Comparison of ENCODE assay signal across 16 cellular contexts in genomic region chr14:62689741-62690140, GRCh38.
DNase-seq lines count a peak whose midpoint lies in the region; ATAC-seq and TF ChIP-seq lines count a peak whose summit lies in the region.
"Had no signal": no experiment of that assay in that cellular context is flagged by ENCODE, and none has a peak within 500 bp of the region (broad histone marks: within the 10 kb centered on the region; RNA-seq: fewer than 3 reads in every experiment).

No MANE protein-coding gene starts in this region.

- H3K4me3 ChIP-seq in endodermal cell (ENCODE audit: low read length) (peak overlapping the region; percentile 53), MG63 (no peak overlapping the region)
- H3K4me3 ChIP-seq: HAP-1, PC-9, SK-N-MC had no signal

- H3K4me3 Mint-ChIP-seq in endodermal cell = no peak overlapping the region
- H3K4me3 Mint-ChIP-seq in CD4-positive, alpha-beta T cell = no peak overlapping the region
- H3K4me3 Mint-ChIP-seq: B cell; CD4-positive, alpha-beta memory T cell had no signal

- H3K27me3 Mint-ChIP-seq in endodermal cell (ENCODE audit: insufficient read depth) = no peaks in the 10 kb centered on the region
- H3K27me3 Mint-ChIP-seq in CD4-positive, alpha-beta T cell = no peaks in the 10 kb centered on the region
- H3K27me3 Mint-ChIP-seq: B cell; CD4-positive, alpha-beta memory T cell had no signal

- peaks cover 8% of the 10 kb centered on the region for H3K4me1 ChIP-seq in endodermal cell (ENCODE audit: control insufficient read depth, insufficient read depth, low read length)

- H3K27ac Mint-ChIP-seq in endodermal cell = no peak overlapping the region
- H3K27ac Mint-ChIP-seq in CD4-positive, alpha-beta T cell = no peak overlapping the region
- H3K27ac Mint-ChIP-seq: B cell; CD4-positive, alpha-beta memory T cell had no signal

- H3K9me3 ChIP-seq in endodermal cell (ENCODE audit: control insufficient read depth, low read length) (peaks cover 27% of the 10 kb centered on the region), MG63 (no peaks in the 10 kb centered on the region)
- H3K9me3 ChIP-seq in CD4-positive, alpha-beta T cell (ENCODE audit: control insufficient read depth, low read length) = peaks cover 3% of the 10 kb centered on the region
- H3K9me3 ChIP-seq: HAP-1 had no signal

- H3K36me3 ChIP-seq in endodermal cell (ENCODE audit: control insufficient read depth, insufficient read depth, low read length) (no peaks in the 10 kb centered on the region), MG63 (no peaks in the 10 kb centered on the region)
- H3K36me3 ChIP-seq: HAP-1 had no signal

- no peak overlapping the region for H3K27ac ChIP-seq in endodermal cell (ENCODE audit: low read depth, low read length)
- no peak overlapping the region for H3K27ac ChIP-seq in CD4-positive, alpha-beta T cell (ENCODE audit: low read depth, low read length)
- H3K27ac ChIP-seq: PC-9, SK-N-MC had no signal

- DNase-seq in COLO668 (lab: John Stamatoyannopoulos, UW; ENCODE audit: unreplicated experiment) (peak; percentile 17), DMS53 treated with DMSO at 0.1 percent for 48 hours (lab: John Stamatoyannopoulos, UW; ENCODE audit: unreplicated experiment) (peak; percentile 67), NCI-H69 (lab: John Stamatoyannopoulos, UW) (peak; percentile 61), endodermal cell (no peak), MG63 (no peak)
- no peak for DNase-seq in CD4-positive, alpha-beta T cell
- DNase-seq: ACHN; CD4-positive, alpha-beta memory T cell; NCI-H1092 treated with DMSO at 0.1 percent for 48 hours; NCI-H187; NCI-H510A; PC-9 had no signal

- 74% methylated on average over 1 of the region's 1 CpG; no CpG with 5 or more reads in 1 of the 2 experiments for WGBS in endodermal cell (ENCODE audit: insufficient coverage in 1 of 2, insufficient read length in 1 of 2), 2 experiments

- TF ChIP-seq CTCF in endodermal cell (conservative IDR thresholded peaks at IDR 0.05) = no peak
- no peak for TF ChIP-seq CTCF in CD4-positive, alpha-beta T cell (IDR thresholded peaks at IDR 0.05)

- CTCF ChIA-PET in CD4-positive, alpha-beta T cell (lab: Charles Lee) = no interaction called here

- POLR2A ChIA-PET in CD4-positive, alpha-beta T cell (lab: Charles Lee) = no interaction called here

- peaks cover 17% of the 10 kb centered on the region for H3K36me3 Mint-ChIP-seq in endodermal cell (ENCODE audit: low read depth)
- no peaks in the 10 kb centered on the region for H3K36me3 Mint-ChIP-seq in CD4-positive, alpha-beta T cell (ENCODE audit: low read depth)
- H3K36me3 Mint-ChIP-seq: CD4-positive, alpha-beta memory T cell had no signal

- peaks cover 29% of the 10 kb centered on the region for H3K9me3 Mint-ChIP-seq in endodermal cell
- peaks cover 11% of the 10 kb centered on the region for H3K9me3 Mint-ChIP-seq in CD4-positive, alpha-beta T cell

- peaks cover 17% of the 10 kb centered on the region for H3K4me1 Mint-ChIP-seq in endodermal cell
- H3K4me1 Mint-ChIP-seq in CD4-positive, alpha-beta T cell (ENCODE audit: low read depth) = no peaks in the 10 kb centered on the region
- H3K4me1 Mint-ChIP-seq: B cell; CD4-positive, alpha-beta memory T cell had no signal

- no peak for ATAC-seq in CD4-positive, alpha-beta T cell (ENCODE audit: poor library complexity)
- ATAC-seq in HG03159 (IDR thresholded peaks at IDR 0.05; ENCODE audit: unreplicated experiment) = no peak

- H3K27me3 ChIP-seq in endodermal cell (ENCODE audit: control insufficient read depth, insufficient read depth, low read length, poor library complexity, severe bottlenecking) = no peaks in the 10 kb centered on the region
- no peaks in the 10 kb centered on the region for H3K27me3 ChIP-seq in CD4-positive, alpha-beta T cell (ENCODE audit: control insufficient read depth, insufficient read depth, low read length)
- no peaks in the 10 kb centered on the region for H3K27me3 ChIP-seq in MG63

- no peak overlapping the region for H3K9ac ChIP-seq in endodermal cell (ENCODE audit: extremely low read depth, low read length, poor library complexity, severe bottlenecking)

- intact Hi-C loops in CD4-positive, alpha-beta T cell (cut with DNase I, micrococcal nuclease) = no loop called here

Comparison
In these comparisons a context has a peak if more than half of its experiments do, and no peak if none do; other contexts are left out.
1. DNase-seq: peak in COLO668 (single experiment), DMS53 treated with DMSO at 0.1 percent for 48 hours (single experiment) and NCI-H69 (single experiment); none in endodermal cell (single experiment), CD4-positive, alpha-beta T cell (0 of 10) and MG63 (single experiment).